13 cellular contexts compared by ENCODE assay signal in genomic region chr7:27515933-27516332, GRCh38.
"Had no signal": no experiment of that assay in that cellular context is flagged by ENCODE, and none has a peak within 500 bp of the region (broad histone marks: within the 10 kb centered on the region; RNA-seq: fewer than 3 reads in every experiment).

No MANE protein-coding gene starts in this region.

- DNase-seq: activated CD4-positive, CD25-positive, alpha-beta regulatory T cell treated with anti-CD3 and anti-CD28 coated beads, Interleukin-2, amount 50 U/mL, for 72 hours; activated naive CD4-positive, alpha-beta T cell; activated naive CD8-positive, alpha-beta T cell treated with anti-CD3 and anti-CD28 coated beads, Interleukin-2, amount 10 ng/mL, durations not matched to agents 7 days and 5 days; effector memory CD8-positive, alpha-beta T cell; erythroblast; hippocampal formation; psoas muscle; right lobe of liver; stimulated activated CD4-positive, alpha-beta T cell treated with anti-CD3 and anti-CD28 coated beads, Interleukin-4, amount 100 ng/mL, for 4 hours; stimulated activated naive CD8-positive, alpha-beta T cell treated with anti-CD3 and anti-CD28 coated beads, Interleukin-15, Interleukin-2, amounts not matched to agents 100 U/mL and 50 U/mL, for 24 hours; SW 1271; upper lobe of right lung had no signal

- H3K4me1 ChIP-seq: right lobe of liver, upper lobe of right lung had no signal

- ATAC-seq: effector memory CD8-positive, alpha-beta T cell; psoas muscle; right lobe of liver; stimulated activated naive CD8-positive, alpha-beta T cell treated with anti-CD3 and anti-CD28 coated beads, Interleukin-15, Interleukin-2, amounts not matched to agents 100 U/mL and 50 U/mL, for 24 hours; upper lobe of right lung had no signal

- H3K27me3 ChIP-seq: right lobe of liver, upper lobe of right lung had no signal

- H3K4me2 ChIP-seq: smooth muscle cell had no signal

- H3K4me3 ChIP-seq: psoas muscle, right lobe of liver, smooth muscle cell, upper lobe of right lung had no signal

- H3K36me3 ChIP-seq: right lobe of liver, upper lobe of right lung had no signal

- H3K27ac ChIP-seq: psoas muscle, right lobe of liver, upper lobe of right lung had no signal

- H3K9me3 ChIP-seq: psoas muscle, right lobe of liver, upper lobe of right lung had no signal
